10 cellular contexts compared by ENCODE assay signal in the genomic region with DNA sequence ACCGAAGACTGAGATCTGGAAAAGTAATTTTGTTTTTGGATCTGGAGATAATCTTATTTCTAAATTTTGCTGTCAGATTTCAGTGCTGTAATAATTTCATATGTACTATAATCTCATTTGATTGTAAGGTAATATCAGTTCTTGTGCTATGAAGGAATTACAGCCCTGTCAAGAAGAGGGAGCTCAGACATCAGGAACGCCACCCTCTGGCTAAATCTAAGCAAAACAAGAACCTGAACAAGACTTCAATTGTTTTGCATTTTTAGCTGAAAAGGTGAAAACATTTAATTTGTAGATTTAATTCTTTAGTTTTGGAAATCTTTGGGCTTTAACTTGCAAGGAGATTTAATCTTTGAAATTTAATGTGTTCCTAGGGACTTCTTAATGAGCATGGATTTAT.
DNase-seq lines count a peak whose midpoint lies in the region; ATAC-seq and TF ChIP-seq lines count a peak whose summit lies in the region.
"Had no signal": no experiment of that assay in that cellular context is flagged by ENCODE, and none has a peak within 500 bp of the region (broad histone marks: within the 10 kb centered on the region; RNA-seq: fewer than 3 reads in every experiment).

No MANE protein-coding gene starts in this region.

- no peaks in the 10 kb centered on the region for H3K36me3 ChIP-seq in neural progenitor cell
- H3K36me3 ChIP-seq: thoracic aorta had no signal

- no peaks in the 10 kb centered on the region for H3F3A ChIP-seq in neural progenitor cell (ENCODE audit: low read depth)

- CTCF ChIA-PET in activated CD4-positive, alpha-beta T cell treated with anti-CD3 and anti-CD28 coated beads, Interleukin-2, amount 10 ng/mL, durations not matched to agents 7 days and 5 days (lab: Charles Lee): no interaction called here
- CTCF ChIA-PET in GM10248 (lab: Yijun Ruan, JAX): no interaction called here

- H3K9me3 Mint-ChIP-seq in chondrocyte (ENCODE audit: low read depth) (no peaks in the 10 kb centered on the region), neural progenitor cell (no peaks in the 10 kb centered on the region)
- no peaks in the 10 kb centered on the region for H3K9me3 Mint-ChIP-seq in activated CD4-positive, alpha-beta T cell treated with anti-CD3 and anti-CD28 coated beads, Interleukin-2, amount 10 ng/mL, durations not matched to agents 7 days and 5 days

- no peaks in the 10 kb centered on the region for H3K79me2 ChIP-seq in neural progenitor cell (ENCODE audit: low read depth)

- no peak overlapping the region for H3K9ac ChIP-seq in neural progenitor cell

- H3K4me3 Mint-ChIP-seq in chondrocyte (ENCODE audit: unreplicated experiment) (no peak overlapping the region), neural progenitor cell (no peak overlapping the region), T-helper 17 cell (no peak overlapping the region)
- H3K4me3 Mint-ChIP-seq in activated CD4-positive, alpha-beta T cell treated with anti-CD3 and anti-CD28 coated beads, Interleukin-2, amount 10 ng/mL, durations not matched to agents 7 days and 5 days: no peak overlapping the region

- H3K36me3 Mint-ChIP-seq in chondrocyte (ENCODE audit: low read depth) (no peaks in the 10 kb centered on the region), neural progenitor cell (no peaks in the 10 kb centered on the region), T-helper 17 cell (ENCODE audit: low read depth) (no peaks in the 10 kb centered on the region)
- no peaks in the 10 kb centered on the region for H3K36me3 Mint-ChIP-seq in activated CD4-positive, alpha-beta T cell treated with anti-CD3 and anti-CD28 coated beads, Interleukin-2, amount 10 ng/mL, durations not matched to agents 7 days and 5 days (ENCODE audit: low read depth)

- POLR2A ChIA-PET in activated CD4-positive, alpha-beta T cell treated with anti-CD3 and anti-CD28 coated beads, Interleukin-2, amount 10 ng/mL, durations not matched to agents 7 days and 5 days (lab: Charles Lee): no interaction called here
- POLR2A ChIA-PET in GM10248 (lab: Yijun Ruan, JAX): no interaction called here

- H3K4me2 ChIP-seq in neural progenitor cell: no peak overlapping the region

- DNase-seq in NAMALWA (ENCODE audit: low spot score) (peak; percentile 37), chondrocyte (ENCODE audit: low spot score) (no peak), neural progenitor cell (ENCODE audit: low spot score) (peak; percentile 44), GM10248 (ENCODE audit: extremely low spot score) (no peak), T-helper 17 cell (no peak)
- DNase-seq in activated CD4-positive, alpha-beta T cell treated with anti-CD3 and anti-CD28 coated beads, Interleukin-2, amount 10 ng/mL, durations not matched to agents 7 days and 5 days: no peak
- no peak for DNase-seq in activated naive CD4-positive, alpha-beta T cell (lab: John Stamatoyannopoulos, UW)
- DNase-seq: effector CD8-positive, alpha-beta T cell had no signal

- no peaks in the 10 kb centered on the region for H3K27me3 Mint-ChIP-seq in chondrocyte (ENCODE audit: low read depth)
- H3K27me3 Mint-ChIP-seq in neural progenitor cell (ENCODE audit: insufficient read depth, low read depth): peaks cover 4% of the 10 kb centered on the region
- no peaks in the 10 kb centered on the region for H3K27me3 Mint-ChIP-seq in activated CD4-positive, alpha-beta T cell treated with anti-CD3 and anti-CD28 coated beads, Interleukin-2, amount 10 ng/mL, durations not matched to agents 7 days and 5 days
- H3K27me3 Mint-ChIP-seq in T-helper 17 cell: no peaks in the 10 kb centered on the region

- no peaks in the 10 kb centered on the region for H3K27me3 ChIP-seq in neural progenitor cell

- peak; percentile 19 for TF ChIP-seq CTCF in GM12873 (IDR thresholded peaks at IDR 0.05; ENCODE audit: insufficient read depth, low read depth, low read length, missing control alignments)
- peak; percentile 76 for TF ChIP-seq CTCF in chondrocyte (IDR thresholded peaks at IDR 0.05)
- TF ChIP-seq CTCF in neural progenitor cell (IDR thresholded peaks at IDR 0.05): peak; percentile 67
- no peak for TF ChIP-seq CTCF in GM10248 (IDR thresholded peaks at IDR 0.05; ENCODE audit: control extremely low read depth, extremely low read depth, low read depth, missing control alignments)

- no peaks in the 10 kb centered on the region for H4K20me1 ChIP-seq in neural progenitor cell (ENCODE audit: low read depth)

- H3K27ac ChIP-seq in neural progenitor cell: no peak overlapping the region
- H3K27ac ChIP-seq: thoracic aorta had no signal

- no peaks in the 10 kb centered on the region for H3K4me1 ChIP-seq in neural progenitor cell

- no peak for ATAC-seq in T-helper 17 cell

- H2AFZ ChIP-seq in neural progenitor cell (replicated peaks): no peak overlapping the region

- no peak overlapping the region for H3K27ac Mint-ChIP-seq in chondrocyte (ENCODE audit: unreplicated experiment)
- H3K27ac Mint-ChIP-seq in neural progenitor cell: no peak overlapping the region
- H3K27ac Mint-ChIP-seq in activated CD4-positive, alpha-beta T cell treated with anti-CD3 and anti-CD28 coated beads, Interleukin-2, amount 10 ng/mL, durations not matched to agents 7 days and 5 days: no peak overlapping the region
- H3K27ac Mint-ChIP-seq in T-helper 17 cell: no peak overlapping the region

- H3K4me1 Mint-ChIP-seq in chondrocyte (ENCODE audit: low read depth) (no peaks in the 10 kb centered on the region), neural progenitor cell (no peaks in the 10 kb centered on the region), T-helper 17 cell (no peaks in the 10 kb centered on the region)
- H3K4me1 Mint-ChIP-seq in activated CD4-positive, alpha-beta T cell treated with anti-CD3 and anti-CD28 coated beads, Interleukin-2, amount 10 ng/mL, durations not matched to agents 7 days and 5 days: no peaks in the 10 kb centered on the region

- H3K4me3 ChIP-seq in neural progenitor cell: no peak overlapping the region
- H3K4me3 ChIP-seq: thoracic aorta had no signal

- H3K9me3 ChIP-seq in neural progenitor cell (ENCODE audit: low read depth): no peaks in the 10 kb centered on the region
- H3K9me3 ChIP-seq in T-helper 17 cell (ENCODE audit: control insufficient read depth, low read length, poor library complexity, severe bottlenecking): no peaks in the 10 kb centered on the region
- H3K9me3 ChIP-seq: thoracic aorta had no signal

Comparison
In these comparisons a context has a peak if more than half of its experiments do, and no peak if none do; other contexts are left out.
1. DNase-seq: peak in NAMALWA (single experiment) and neural progenitor cell (single experiment); none in chondrocyte (single experiment), activated CD4-positive, alpha-beta T cell treated with anti-CD3 and anti-CD28 coated beads, Interleukin-2, amount 10 ng/mL, durations not matched to agents 7 days and 5 days (single experiment), GM10248 (single experiment), T-helper 17 cell (0 of 3) and activated naive CD4-positive, alpha-beta T cell (0 of 4).